Comparison of ENCODE assay signal across 9 cellular contexts in genomic region chr16:74410057-74410957, GRCh38. TPM values are rescaled to one million over a fixed set of nuclear protein-coding genes. Genes with fewer than 3 reads are reported as not detected.
DNase-seq lines count a peak whose midpoint lies in the region; ATAC-seq, FAIRE-seq and TF ChIP-seq lines count a peak whose summit lies in the region.
"Not testable (repeated sequence)": the region's sequence is repeated elsewhere in the genome, so short reads cannot be mapped to it uniquely, and the experiment has no call there.
"Had no signal": no experiment of that assay in that cellular context is flagged by ENCODE, and none has a peak within 500 bp of the region (broad histone marks: within the 10 kb centered on the region; RNA-seq: fewer than 3 reads in every experiment).

No MANE protein-coding gene starts in this region.

- TF ChIP-seq POLR2A in A549 (IDR thresholded peaks at IDR 0.05; ENCODE audit: low read length); HCT116 (IDR thresholded peaks at IDR 0.05; ENCODE audit: borderline replicate concordance, extremely low read depth, insufficient read depth, insufficient read length): not testable (repeated sequence)

- not testable (repeated sequence) for H3K9me3 ChIP-seq in A549; HCT116 (ENCODE audit: control insufficient read depth in 1 of 2, insufficient read depth in 1 of 2, low read depth in 1 of 2, low read length in 2 of 2); right cardiac atrium (ENCODE audit: control insufficient read depth, low read length); naive thymus-derived CD4-positive, alpha-beta T cell (ENCODE audit: control insufficient read depth in 2 of 3, low read length in 3 of 3); aorta (ENCODE audit: control insufficient read depth, low read length)

- POLR2A ChIA-PET in A549 (lab: Yijun Ruan, JAX); HCT116 (lab: Charles Lee); naive thymus-derived CD4-positive, alpha-beta T cell (lab: Charles Lee): not testable (repeated sequence)

- H3K9me3 Mint-ChIP-seq in activated T-cell treated with anti-CD3 and anti-CD28 coated beads, Interleukin-2, amount 50 U/mL, for 24 hours; stimulated activated memory B cell treated with anti-CD40 and anti-IgM and Interleukin-4, amounts not matched to agents 10 μg/mL and 1 μg/mL and 100 μg/mL, for 72 hours: not testable (repeated sequence)
- peaks cover 0 to 11% (median 2%) of the 10 kb centered on the region in 11 donors for H3K9me3 Mint-ChIP-seq in naive thymus-derived CD4-positive, alpha-beta T cell

- TF ChIP-seq CTCF in A549 (IDR thresholded peaks at IDR 0.05); HCT116 (IDR thresholded peaks at IDR 0.05 in 2 of 3, conservative IDR thresholded peaks at IDR 0.05 in 1 of 3; ENCODE audit: borderline replicate concordance in 1 of 3, insufficient read depth in 1 of 3, low read depth in 2 of 3, low read length in 2 of 3): not testable (repeated sequence)

- intact Hi-C loops in HCT116 (cut with micrococcal nuclease); right cardiac atrium (cut with DNase I); naive thymus-derived CD4-positive, alpha-beta T cell (cut with micrococcal nuclease); aorta (cut with DNase I): not testable (repeated sequence)

- BruUV-seq in HCT116 (replicated peaks; lab: Mats Ljungman, UMichigan) = not testable (repeated sequence)

- H3K27ac ChIP-seq in A549; HCT116 (ENCODE audit: low read depth, low read length); right cardiac atrium (ENCODE audit: low read length); naive thymus-derived CD4-positive, alpha-beta T cell (ENCODE audit: low read depth, low read length); aorta (ENCODE audit: low read depth in 1 of 2, low read length in 2 of 2): not testable (repeated sequence)

- not testable (repeated sequence) for H3K9me2 ChIP-seq in HCT116 (ENCODE audit: insufficient read depth)

- not testable (repeated sequence) for H3K9ac ChIP-seq in HCT116 (ENCODE audit: low read length)

- CTCF ChIA-PET in A549 (lab: Yijun Ruan, JAX); HCT116 (lab: Charles Lee); naive thymus-derived CD4-positive, alpha-beta T cell (lab: Charles Lee): not testable (repeated sequence)

- WGBS in A549 (ENCODE audit: missing lambda C conversion rate) = 65% methylated on average over 9 of the region's 18 CpGs
- WGBS in right cardiac atrium = 82% methylated on average over 9 of the region's 18 CpGs
- 83 to 84% methylated on average over 6 to 9 of the region's 18 CpGs for WGBS in aorta, 2 donors

- H3K4me3 ChIP-seq in A549; HCT116 (replicated peaks in 1 of 2; ENCODE audit: low read depth in 1 of 2, low read length in 2 of 2); right cardiac atrium (ENCODE audit: low read length); naive thymus-derived CD4-positive, alpha-beta T cell (ENCODE audit: low read length); aorta (ENCODE audit: low read length in 2 of 2): not testable (repeated sequence)

- DNase-seq in A549 (ENCODE audit: low read depth in 1 of 2, low spot score in 1 of 2); HCT116 (ENCODE audit: low read depth, low spot score): not testable (repeated sequence)
- DNase-seq in activated T-cell treated with anti-CD3 and anti-CD28 coated beads, Interleukin-2, amount 50 U/mL, for 24 hours = peak; percentile 30
- DNase-seq in right cardiac atrium (peak in 2 of 3 donors; percentile 10 to 61), aorta (peak; percentile 44 to 73)
- peak in 1 of 9 donors; percentile 20 for DNase-seq in naive thymus-derived CD4-positive, alpha-beta T cell

- H3K79me2 ChIP-seq in HCT116 (ENCODE audit: insufficient read depth, low read length) = not testable (repeated sequence)

- not testable (repeated sequence) for TF ChIP-seq RAD21 in A549 (conservative IDR thresholded peaks at IDR 0.05 in 1 of 2, IDR thresholded peaks at IDR 0.05 in 1 of 2); HCT116 (IDR thresholded peaks at IDR 0.05; ENCODE audit: low read depth)

- H3K27me3 ChIP-seq in HCT116 (ENCODE audit: insufficient read depth, low read length); right cardiac atrium (ENCODE audit: control insufficient read depth, insufficient read depth); naive thymus-derived CD4-positive, alpha-beta T cell (ENCODE audit: control insufficient read depth in 2 of 2, insufficient read depth in 2 of 2, low read length in 2 of 2); aorta (ENCODE audit: control insufficient read depth in 1 of 2, insufficient read depth in 2 of 2, low read length in 1 of 2): not testable (repeated sequence)

- H3K36me3 ChIP-seq in HCT116 (ENCODE audit: control insufficient read depth in 1 of 2, insufficient read depth in 2 of 2, low read length in 2 of 2); naive thymus-derived CD4-positive, alpha-beta T cell (ENCODE audit: control insufficient read depth in 2 of 3, insufficient read depth in 3 of 3, low read length in 3 of 3); aorta (ENCODE audit: control insufficient read depth in 1 of 2, insufficient read depth in 2 of 2, low read length in 1 of 2): not testable (repeated sequence)

- H3K36me3 Mint-ChIP-seq in activated T-cell treated with anti-CD3 and anti-CD28 coated beads, Interleukin-2, amount 50 U/mL, for 24 hours (ENCODE audit: low read depth); naive thymus-derived CD4-positive, alpha-beta T cell; stimulated activated memory B cell treated with anti-CD40 and anti-IgM and Interleukin-4, amounts not matched to agents 10 μg/mL and 1 μg/mL and 100 μg/mL, for 72 hours: not testable (repeated sequence)

- RAD21 ChIA-PET in HCT116 (lab: Charles Lee; ENCODE audit: low non-redundant PET in 1 of 2, low total read pairs in 2 of 2, uncharacterized antibody in 2 of 2, unreplicated experiment in 2 of 2) = not testable (repeated sequence)

- H3K4me1 Mint-ChIP-seq in activated T-cell treated with anti-CD3 and anti-CD28 coated beads, Interleukin-2, amount 50 U/mL, for 24 hours (ENCODE audit: low read depth); naive thymus-derived CD4-positive, alpha-beta T cell; stimulated activated memory B cell treated with anti-CD40 and anti-IgM and Interleukin-4, amounts not matched to agents 10 μg/mL and 1 μg/mL and 100 μg/mL, for 72 hours: not testable (repeated sequence)

- not testable (repeated sequence) for H3K4me3 Mint-ChIP-seq in activated T-cell treated with anti-CD3 and anti-CD28 coated beads, Interleukin-2, amount 50 U/mL, for 24 hours; stimulated activated memory B cell treated with anti-CD40 and anti-IgM and Interleukin-4, amounts not matched to agents 10 μg/mL and 1 μg/mL and 100 μg/mL, for 72 hours
- H3K4me3 Mint-ChIP-seq in naive thymus-derived CD4-positive, alpha-beta T cell = peak overlapping the region in 1 of 10 donors; percentile 16

- H4K20me1 ChIP-seq in HCT116 (ENCODE audit: insufficient read depth) = not testable (repeated sequence)

- H3K4me1 ChIP-seq in A549; HCT116 (ENCODE audit: control insufficient read depth in 1 of 2, insufficient read depth in 2 of 2, low read length in 2 of 2); right cardiac atrium (ENCODE audit: control insufficient read depth, insufficient read depth, low read length); naive thymus-derived CD4-positive, alpha-beta T cell (ENCODE audit: control insufficient read depth in 2 of 2, insufficient read depth in 2 of 2, low read length in 2 of 2); aorta (ENCODE audit: control insufficient read depth in 1 of 2, insufficient read depth in 2 of 2, low read length in 2 of 2): not testable (repeated sequence)

- H3K27me3 Mint-ChIP-seq in activated T-cell treated with anti-CD3 and anti-CD28 coated beads, Interleukin-2, amount 50 U/mL, for 24 hours; naive thymus-derived CD4-positive, alpha-beta T cell; stimulated activated memory B cell treated with anti-CD40 and anti-IgM and Interleukin-4, amounts not matched to agents 10 μg/mL and 1 μg/mL and 100 μg/mL, for 72 hours: not testable (repeated sequence)

- H2AFZ ChIP-seq in HCT116 (ENCODE audit: low read depth, low read length, poor library complexity, severe bottlenecking) = not testable (repeated sequence)

- ATAC-seq in A549 = peak; percentile 5 to 6; a peak in 2 of 6 replicates
- ATAC-seq in HCT116 = 0 out of 2 replicates have a peak, but pooled peaks have one; percentile 15
- not testable (repeated sequence) for ATAC-seq in right cardiac atrium; aorta (ENCODE audit: low FRiP score)
- peak; percentile 7 for ATAC-seq in naive thymus-derived CD4-positive, alpha-beta T cell
- peak; percentile 10 for ATAC-seq in stimulated activated memory B cell treated with anti-CD40 and anti-IgM and Interleukin-4, amounts not matched to agents 10 μg/mL and 1 μg/mL and 100 μg/mL, for 72 hours

- H3K27ac Mint-ChIP-seq in activated T-cell treated with anti-CD3 and anti-CD28 coated beads, Interleukin-2, amount 50 U/mL, for 24 hours; naive thymus-derived CD4-positive, alpha-beta T cell; stimulated activated memory B cell treated with anti-CD40 and anti-IgM and Interleukin-4, amounts not matched to agents 10 μg/mL and 1 μg/mL and 100 μg/mL, for 72 hours: not testable (repeated sequence)

- not testable (repeated sequence) for FAIRE-seq in A549 (lab: Jason Lieb, UNC)

- H3K4me2 ChIP-seq in A549; HCT116 (ENCODE audit: low read length): not testable (repeated sequence)

- not testable (repeated sequence) for TF ChIP-seq EP300 in A549 (IDR thresholded peaks at IDR 0.05)

RNA-seq across cellular contexts. Expression of gene CLEC18B, which starts 11.0 kb away (rescaled TPM):
- polyA plus RNA-seq in A549 (2011; rRNA removed) = 0.26 and 0.50 TPM in 2 replicates
- 0.29 and 0.36 TPM in 2 replicates for polyA plus RNA-seq in A549 (2012; cell fraction: cytosol; rRNA removed)
- polyA plus RNA-seq in A549 (2012; cell fraction: nucleus; rRNA removed) = 2.5 and 3.6 TPM in 2 replicates
- 0.31 to 0.69 TPM (median 0.51 TPM) in 3 replicates for polyA plus RNA-seq in A549 (2017; fragmentation: RNase III; extraction: RNeasy Plus Mini Kit Qiagen cat#74134 plus additional on column Dnase treatment)
- 0.63 and 0.70 TPM in 2 replicates for polyA minus RNA-seq in A549 (2011; rRNA and poly(A)+ RNA removed)
- total RNA-seq in HCT116 (2021; ENCODE audit: unreplicated experiment) = 2.1 TPM
- 0.79 and 1.1 TPM in 2 replicates for polyA plus RNA-seq in HCT116 (2012)
- total RNA-seq in right cardiac atrium = under 1 TPM in 2 of 4 donors, not detected in 2; 0.24 to 0.31 TPM
- polyA plus RNA-seq in right cardiac atrium = 0.11 TPM
- 1 to 10 TPM in 4 of 5 experiments, under 1 TPM in 1; 0.49 to 3.0 (median 1.5) TPM for total RNA-seq in naive thymus-derived CD4-positive, alpha-beta T cell
- not detected for polyA plus RNA-seq in naive thymus-derived CD4-positive, alpha-beta T cell
- total RNA-seq in aorta = 1 to 10 TPM; 1.2 to 3.0 TPM
- 1 to 10 TPM in 1 of 2 donors, under 1 TPM in 1; 0.75 to 6.5 TPM for polyA plus RNA-seq in aorta
- total RNA-seq: H1 had no signal
- polyA plus RNA-seq: IgD-negative memory B cell had no signal

RNA-seq across cellular contexts. Expression of gene NPIPB15, which starts 34.2 kb away (rescaled TPM):
- polyA plus RNA-seq in A549 (2011; rRNA removed) = 0.61 and 1.0 TPM in 2 replicates
- not detected in 2 replicates for polyA plus RNA-seq in A549 (2012; cell fraction: cytosol; rRNA removed)
- 0.95 and 2.0 TPM in 2 replicates for polyA plus RNA-seq in A549 (2012; cell fraction: nucleus; rRNA removed)
- polyA plus RNA-seq in A549 (2017; fragmentation: RNase III; extraction: RNeasy Plus Mini Kit Qiagen cat#74134 plus additional on column Dnase treatment) = 0.50 to 0.70 TPM (median 0.61 TPM) in 3 replicates
- polyA minus RNA-seq in A549 (2011; rRNA and poly(A)+ RNA removed) = not detected in 2 replicates
- 3.6 TPM for total RNA-seq in HCT116 (2021; ENCODE audit: unreplicated experiment)
- 3.0 and 3.1 TPM in 2 replicates for polyA plus RNA-seq in HCT116 (2012)
- 1 to 10 TPM in 3 of 4 donors, not detected in 1; 2.5 to 2.9 (median 2.6) TPM for total RNA-seq in right cardiac atrium
- 3.0 TPM for polyA plus RNA-seq in right cardiac atrium
- 10 to 100 TPM in 1 of 5 experiments, 1 to 10 TPM in 2, not detected in 2; 2.2 to 12.3 (median 9.8) TPM for total RNA-seq in naive thymus-derived CD4-positive, alpha-beta T cell
- under 1 TPM in 1 of 2 donors, not detected in 1; 0.75 TPM for polyA plus RNA-seq in naive thymus-derived CD4-positive, alpha-beta T cell
- 1 to 10 TPM; 2.8 to 9.0 TPM for total RNA-seq in aorta
- polyA plus RNA-seq in aorta = 10 to 100 TPM in 1 of 2 donors, 1 to 10 TPM in 1; 3.1 to 77.5 TPM
